ENCODE assay signal across 14 cellular contexts in the genomic region with DNA sequence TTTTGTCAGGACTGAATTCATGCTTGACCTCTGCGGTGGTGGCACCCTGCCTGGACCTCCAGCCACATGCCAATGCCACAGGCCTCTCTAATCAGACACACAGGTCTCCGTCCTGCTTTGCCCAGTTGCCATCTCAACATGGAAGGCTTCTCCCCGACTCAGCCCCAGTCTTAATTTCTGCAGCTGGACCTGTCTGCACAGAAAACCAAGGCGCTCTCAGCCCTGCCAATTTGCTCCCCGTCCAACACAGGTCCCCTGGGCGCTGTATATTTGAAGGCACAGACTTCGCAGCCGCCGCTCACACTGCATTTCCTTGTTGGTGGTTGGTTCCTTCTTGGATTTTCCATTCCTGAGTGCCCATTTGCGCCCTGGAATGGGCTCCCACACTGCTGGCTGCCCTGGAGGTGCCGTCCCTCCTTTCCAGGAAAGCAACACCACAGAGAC. TPM values are rescaled to one million over a fixed set of nuclear protein-coding genes. Genes with fewer than 3 reads are reported as not detected.
A peak's percentile ranks its signal among the peaks of the same experiment; 100 is the strongest.
DNase-seq lines count a peak whose midpoint lies in the region; ATAC-seq and TF ChIP-seq lines count a peak whose summit lies in the region.
"Had no signal": no experiment of that assay in that cellular context is flagged by ENCODE, and none has a peak within 500 bp of the region (broad histone marks: within the 10 kb centered on the region; RNA-seq: fewer than 3 reads in every experiment).

No MANE protein-coding gene starts in this region.

- TF ChIP-seq POLR2A in stomach (IDR thresholded peaks at IDR 0.05), result no peak
- TF ChIP-seq POLR2A in esophagus squamous epithelium (IDR thresholded peaks at IDR 0.05), result no peak

- H3K9me3 ChIP-seq in SJCRH30 (replicated peaks), result no peaks in the 10 kb centered on the region
- no peaks in the 10 kb centered on the region for H3K9me3 ChIP-seq in hepatocyte (ENCODE audit: low read depth)
- H3K9me3 ChIP-seq in stomach, result no peaks in the 10 kb centered on the region
- no peaks in the 10 kb centered on the region for H3K9me3 ChIP-seq in esophagus squamous epithelium
- H3K9me3 ChIP-seq: esophagus muscularis mucosa, upper lobe of left lung had no signal

- DNase-seq in NCI-H187 (lab: John Stamatoyannopoulos, UW) (peak; percentile 33 to 56), NCI-H187 treated with DMSO at 0.1 percent for 48 hours (lab: John Stamatoyannopoulos, UW) (no peak), SJCRH30 (peak; percentile 67 to 72), hepatocyte (ENCODE audit: low spot score) (no peak), stomach (peak; percentile 36), esophagus squamous epithelium (lab: John Stamatoyannopoulos, UW) (no peak), hepatic stellate cell (ENCODE audit: low spot score) (no peak)
- DNase-seq: activated CD4-positive, alpha-beta T cell treated with anti-CD3 and anti-CD28 coated beads, Interleukin-2, amount 10 ng/mL, durations not matched to agents 7 days and 5 days; naive thymus-derived CD4-positive, alpha-beta T cell; T-helper 2 cell; upper lobe of left lung had no signal

- peak overlapping the region; percentile 7; the same call in 1 of the 2 replicates for H3K4me3 ChIP-seq in SJCRH30
- no peak overlapping the region for H3K4me3 ChIP-seq in hepatocyte
- no peak overlapping the region for H3K4me3 ChIP-seq in stomach
- peak overlapping the region in 1 of 4 donors; percentile 5 for H3K4me3 ChIP-seq in esophagus squamous epithelium
- H3K4me3 ChIP-seq: esophagus muscularis mucosa, upper lobe of left lung had no signal

- H3K27me3 ChIP-seq in SJCRH30 (no peaks in the 10 kb centered on the region), hepatocyte (no peaks in the 10 kb centered on the region), stomach (no peaks in the 10 kb centered on the region), esophagus squamous epithelium (no peaks in the 10 kb centered on the region)
- H3K27me3 ChIP-seq: esophagus muscularis mucosa, upper lobe of left lung had no signal

- peak overlapping the region; percentile 5; the same call in 1 of the 2 replicates for H3K27ac ChIP-seq in SJCRH30
- no peak overlapping the region for H3K27ac ChIP-seq in hepatocyte
- no peak overlapping the region for H3K27ac ChIP-seq in stomach
- H3K27ac ChIP-seq in esophagus squamous epithelium, result peak overlapping the region in 2 of 4 donors; percentile 14 to 26
- H3K27ac ChIP-seq: esophagus muscularis mucosa, upper lobe of left lung had no signal

- H3K4me2 ChIP-seq in hepatocyte, result peak overlapping the region; percentile 7

- H3K79me2 ChIP-seq in hepatocyte, result no peaks in the 10 kb centered on the region

- intact Hi-C loops in stomach (cut with DNase I; ENCODE audit: low total_unique reads), result no loop called here
- intact Hi-C loops in esophagus squamous epithelium (cut with DNase I), result no loop called here

- TF ChIP-seq CTCF in hepatocyte (IDR thresholded peaks at IDR 0.05; ENCODE audit: poor library complexity), result no peak
- no peak for TF ChIP-seq CTCF in stomach (IDR thresholded peaks at IDR 0.05)
- TF ChIP-seq CTCF in esophagus squamous epithelium (IDR thresholded peaks at IDR 0.05), result no peak

- H3K36me3 ChIP-seq in SJCRH30 (peaks cover 7% of the 10 kb centered on the region), hepatocyte (replicated peaks; ENCODE audit: insufficient read depth, low read depth) (no peaks in the 10 kb centered on the region), stomach (peaks cover 4 to 10% (median 6%) of the 10 kb centered on the region in 4 donors), esophagus squamous epithelium (peaks cover 0 to 9% (median 0%) of the 10 kb centered on the region in 3 donors)

- WGBS in hepatocyte (ENCODE audit: low lambda C conversion rate, missing lambda C conversion rate), result 73% methylated on average over 11 of the region's 11 CpGs
- 67 to 78% (median 71%) methylated on average over 11 of the region's 11 CpGs for WGBS in stomach, 5 donors
- 15 to 27% methylated on average over 9 of the region's 11 CpGs for WGBS in esophagus squamous epithelium, 2 donors

- H3K4me1 ChIP-seq in SJCRH30, result peaks cover 24% of the 10 kb centered on the region
- peaks cover 14% of the 10 kb centered on the region for H3K4me1 ChIP-seq in hepatocyte (ENCODE audit: insufficient read depth)
- H3K4me1 ChIP-seq in stomach, result peaks cover 0 to 16% (median 12%) of the 10 kb centered on the region in 4 donors
- peaks cover 15 to 27% (median 17%) of the 10 kb centered on the region in 3 donors for H3K4me1 ChIP-seq in esophagus squamous epithelium
- H3K4me1 ChIP-seq: upper lobe of left lung had no signal

- no peak overlapping the region for H2AFZ ChIP-seq in hepatocyte

- no peaks in the 10 kb centered on the region for H4K20me1 ChIP-seq in hepatocyte (ENCODE audit: insufficient read depth, poor library complexity, severe bottlenecking)

- ATAC-seq in GM19397 (IDR thresholded peaks at IDR 0.05; ENCODE audit: unreplicated experiment), result no peak
- ATAC-seq: naive thymus-derived CD4-positive, alpha-beta T cell had no signal

- no peaks in the 10 kb centered on the region for H3K9me2 ChIP-seq in hepatocyte (replicated peaks; ENCODE audit: insufficient read depth)

- TF ChIP-seq EP300 in stomach (IDR thresholded peaks at IDR 0.05), result no peak

RNA-seq across cellular contexts. Expression of a gene that starts 28.0 kb away (rescaled TPM):
- total RNA-seq in SJCRH30 (2014; rRNA removed; shearing (Covaris generic)), result 3.7 and 5.3 TPM in 2 replicates
- total RNA-seq in hepatocyte (11.6 and 13.3 TPM in 2 replicates), stomach (10 to 100 TPM in 2 of 5 donors, 1 to 10 TPM in 3; 4.9 to 58.8 (median 9.8) TPM), esophagus squamous epithelium (10 to 100 TPM; 24.3 to 37.8 (median 32.6) TPM)
- polyA plus RNA-seq in hepatocyte (9.3 and 11.5 TPM in 2 replicates), stomach (1 to 10 TPM; 1.4 to 7.2 (median 1.8) TPM)

RNA-seq across cellular contexts. Expression of a gene that starts 34.8 kb away (rescaled TPM):
- 63.5 and 64.7 TPM in 2 replicates for total RNA-seq in SJCRH30 (2014; rRNA removed; shearing (Covaris generic))
- total RNA-seq in hepatocyte (21.6 and 25.1 TPM in 2 replicates), stomach (100 to 1,000 TPM in 1 of 5 donors, 10 to 100 TPM in 4; 19.7 to 150 (median 42.0) TPM), esophagus squamous epithelium (10 to 100 TPM; 13.0 to 36.4 (median 22.3) TPM)
- polyA plus RNA-seq in hepatocyte (7.8 and 13.7 TPM in 2 replicates), stomach (1 to 10 TPM; 2.7 to 4.0 (median 2.9) TPM)

RNA-seq across cellular contexts. Expression of a gene that starts 35.6 kb away (rescaled TPM):
- total RNA-seq in SJCRH30 (2014; rRNA removed; shearing (Covaris generic)), result 0.14 and 0.20 TPM in 2 replicates
- total RNA-seq in hepatocyte, result not detected in 2 replicates
- not detected in 2 replicates for polyA plus RNA-seq in hepatocyte
- not detected for total RNA-seq in stomach
- polyA plus RNA-seq in stomach, result under 1 TPM in 2 of 3 donors, not detected in 1; 0.08 to 0.12 TPM
- not detected for total RNA-seq in esophagus squamous epithelium
- total RNA-seq: activated CD4-positive, alpha-beta T cell treated with anti-CD3 and anti-CD28 coated beads, Interleukin-2, amount 10 ng/mL, durations not matched to agents 7 days and 5 days; activated T-helper 1 cell treated with anti-CD3 and anti-CD28 coated beads, Interleukin-12 subunit alpha, Interleukin-12 subunit beta, Interleukin-2, Interleukin-4 antibody, amounts not matched to agents 30 ng/mL and 10 ng/mL and 1 ng/mL, durations not matched to agents 14 hours and 24 hours and 36 hours; esophagus muscularis mucosa; naive thymus-derived CD4-positive, alpha-beta T cell had no signal
- polyA plus RNA-seq: naive thymus-derived CD4-positive, alpha-beta T cell had no signal

RNA-seq across cellular contexts. Expression of a gene that starts 53.5 kb away (rescaled TPM):
- 4.1 and 4.6 TPM in 2 replicates for total RNA-seq in SJCRH30 (2014; rRNA removed; shearing (Covaris generic))
- total RNA-seq in hepatocyte (4.8 and 14.0 TPM in 2 replicates), stomach (100 to 1,000 TPM in 1 of 5 donors, 10 to 100 TPM in 2, 1 to 10 TPM in 2; 6.1 to 215 (median 21.4) TPM), esophagus squamous epithelium (10 to 100 TPM; 22.1 to 47.3 (median 34.3) TPM)
- polyA plus RNA-seq in hepatocyte (7.1 and 16.9 TPM in 2 replicates), stomach (10 to 100 TPM in 1 of 3 donors, 1 to 10 TPM in 2; 2.7 to 41.6 (median 2.9) TPM)

Comparison
In these comparisons a context has a peak if more than half of its experiments do, and no peak if none do; other contexts are left out.
1. DNase-seq: peak in NCI-H187 (2 of 2), SJCRH30 (2 of 2) and stomach (single experiment); none in NCI-H187 treated with DMSO at 0.1 percent for 48 hours (single experiment), hepatocyte (single experiment), esophagus squamous epithelium (single experiment) and hepatic stellate cell (single experiment).